1 cellular context compared by ENCODE assay signal in genomic region chr1:156898971-156899657, GRCh38.
A peak's percentile ranks its signal among the peaks of the same experiment; 100 is the strongest.
TF ChIP-seq lines count a peak whose summit lies in the region.

No MANE protein-coding gene starts in this region.

TF ChIP-seq in K562, 482 proteins besides CTCF, POLR2A, EP300 and RAD21:
- TF ChIP-seq ZNF764 (CRISPR knock-in tag; IDR thresholded peaks at IDR 0.05; ENCODE audit: low read depth) = no peak
- peak; percentile 86 for TF ChIP-seq BCOR (IDR thresholded peaks at IDR 0.05)
- no peak for TF ChIP-seq TCF3 (CRISPR knock-in tag; IDR thresholded peaks at IDR 0.05)
- TF ChIP-seq RBM25 (IDR thresholded peaks at IDR 0.05; ENCODE audit: low read depth, low read length, severe bottlenecking) = peak; percentile 60
- TF ChIP-seq NRF1 (conservative IDR thresholded peaks at IDR 0.05 in 1 of 2, IDR thresholded peaks at IDR 0.05 in 1 of 2) = no peak
- no peak for TF ChIP-seq TSC22D4 (tag; IDR thresholded peaks at IDR 0.05)
- no peak for TF ChIP-seq ZNF717 (CRISPR knock-in tag; IDR thresholded peaks at IDR 0.05)
- no peak for TF ChIP-seq PURB (CRISPR knock-in tag; IDR thresholded peaks at IDR 0.05; ENCODE audit: low read depth)
- TF ChIP-seq DMBX1 (CRISPR knock-in tag; IDR thresholded peaks at IDR 0.05; ENCODE audit: borderline replicate concordance) = no peak
- peak; percentile 52 to 69; a peak in 3 of 4 replicates for TF ChIP-seq KDM1A (IDR thresholded peaks at IDR 0.05)
- TF ChIP-seq RCOR1 (IDR thresholded peaks at IDR 0.05; ENCODE audit: borderline replicate concordance in 1 of 2, low read depth in 2 of 2, low read length in 2 of 2) = no peak
- TF ChIP-seq ESRRB (CRISPR knock-in tag; IDR thresholded peaks at IDR 0.05; ENCODE audit: borderline replicate concordance) = no peak
- TF ChIP-seq CBX5 (IDR thresholded peaks at IDR 0.05; ENCODE audit: borderline replicate concordance, low read depth) = no peak
- TF ChIP-seq KLF6 (CRISPR knock-in tag; IDR thresholded peaks at IDR 0.05; ENCODE audit: borderline replicate concordance) = no peak
- TF ChIP-seq SMAD3 (CRISPR knock-in tag; conservative IDR thresholded peaks at IDR 0.05) = no peak
- 0 out of 2 replicates have a peak, but pooled peaks have one; percentile 9 for TF ChIP-seq VEZF1 (CRISPR knock-in tag; IDR thresholded peaks at IDR 0.05)
- TF ChIP-seq ELF4 (CRISPR knock-in tag; IDR thresholded peaks at IDR 0.05) = no peak
